Comparison of ENCODE assay signal across 1 cellular context in genomic region chr10:55223352-55223751, GRCh38.
TF ChIP-seq lines count a peak whose summit lies in the region.

No MANE protein-coding gene starts in this region.

TF ChIP-seq in WTC11, 78 proteins besides CTCF, POLR2A, EP300 and RAD21 (continued from another document):
- TF ChIP-seq, protein P1, sequence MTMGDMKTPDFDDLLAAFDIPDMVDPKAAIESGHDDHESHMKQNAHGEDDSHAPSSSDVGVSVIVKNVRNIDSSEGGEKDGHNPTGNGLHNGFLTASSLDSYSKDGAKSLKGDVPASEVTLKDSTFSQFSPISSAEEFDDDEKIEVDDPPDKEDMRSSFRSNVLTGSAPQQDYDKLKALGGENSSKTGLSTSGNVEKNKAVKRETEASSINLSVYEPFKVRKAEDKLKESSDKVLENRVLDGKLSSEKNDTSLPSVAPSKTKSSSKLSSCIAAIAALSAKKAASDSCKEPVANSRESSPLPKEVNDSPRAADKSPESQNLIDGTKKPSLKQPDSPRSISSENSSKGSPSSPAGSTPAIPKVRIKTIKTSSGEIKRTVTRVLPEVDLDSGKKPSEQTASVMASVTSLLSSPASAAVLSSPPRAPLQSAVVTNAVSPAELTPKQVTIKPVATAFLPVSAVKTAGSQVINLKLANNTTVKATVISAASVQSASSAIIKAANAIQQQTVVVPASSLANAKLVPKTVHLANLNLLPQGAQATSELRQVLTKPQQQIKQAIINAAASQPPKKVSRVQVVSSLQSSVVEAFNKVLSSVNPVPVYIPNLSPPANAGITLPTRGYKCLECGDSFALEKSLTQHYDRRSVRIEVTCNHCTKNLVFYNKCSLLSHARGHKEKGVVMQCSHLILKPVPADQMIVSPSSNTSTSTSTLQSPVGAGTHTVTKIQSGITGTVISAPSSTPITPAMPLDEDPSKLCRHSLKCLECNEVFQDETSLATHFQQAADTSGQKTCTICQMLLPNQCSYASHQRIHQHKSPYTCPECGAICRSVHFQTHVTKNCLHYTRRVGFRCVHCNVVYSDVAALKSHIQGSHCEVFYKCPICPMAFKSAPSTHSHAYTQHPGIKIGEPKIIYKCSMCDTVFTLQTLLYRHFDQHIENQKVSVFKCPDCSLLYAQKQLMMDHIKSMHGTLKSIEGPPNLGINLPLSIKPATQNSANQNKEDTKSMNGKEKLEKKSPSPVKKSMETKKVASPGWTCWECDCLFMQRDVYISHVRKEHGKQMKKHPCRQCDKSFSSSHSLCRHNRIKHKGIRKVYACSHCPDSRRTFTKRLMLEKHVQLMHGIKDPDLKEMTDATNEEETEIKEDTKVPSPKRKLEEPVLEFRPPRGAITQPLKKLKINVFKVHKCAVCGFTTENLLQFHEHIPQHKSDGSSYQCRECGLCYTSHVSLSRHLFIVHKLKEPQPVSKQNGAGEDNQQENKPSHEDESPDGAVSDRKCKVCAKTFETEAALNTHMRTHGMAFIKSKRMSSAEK (CRISPR knock-in tag; IDR thresholded peaks at IDR 0.05; ENCODE audit: borderline replicate concordance), result no peak
- TF ChIP-seq CREM (CRISPR knock-in tag; IDR thresholded peaks at IDR 0.05), result no peak
